In the genomic region with DNA sequence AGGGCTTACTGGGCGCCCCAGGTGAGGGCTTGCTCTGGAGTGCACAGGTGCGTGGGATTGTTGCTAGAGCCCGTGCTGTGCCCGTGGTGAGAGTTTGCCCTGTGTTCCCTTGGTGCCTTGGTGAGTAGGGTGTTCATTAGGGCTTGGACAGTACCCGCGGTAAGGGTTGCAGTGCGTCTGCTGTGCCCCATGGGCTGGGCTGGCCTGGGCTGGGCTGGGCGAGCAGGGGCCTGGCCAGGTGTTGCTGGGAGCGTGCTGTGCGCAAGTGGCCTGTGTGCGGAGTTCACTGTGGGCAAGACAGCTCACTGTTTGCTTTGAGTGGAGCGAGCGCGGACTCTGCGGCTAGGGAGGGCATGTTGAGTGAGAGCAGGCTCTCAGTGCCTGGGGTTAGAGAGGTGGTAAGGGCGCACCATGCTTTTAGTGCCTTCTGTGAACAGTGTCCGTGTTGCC, we compare ENCODE assay signal across 1 cellular context.
A peak's percentile ranks its signal among the peaks of the same experiment; 100 is the strongest.
TF ChIP-seq lines count a peak whose summit lies in the region.

No MANE protein-coding gene starts in this region.

TF ChIP-seq in K562, 482 proteins besides CTCF, POLR2A, EP300 and RAD21 (continued from another document and continues in another):
- TF ChIP-seq ZBTB34 (CRISPR knock-in tag; IDR thresholded peaks at IDR 0.05) = no peak
- no peak for TF ChIP-seq PML (IDR thresholded peaks at IDR 0.05; ENCODE audit: low read length)
- TF ChIP-seq TAL1 (IDR thresholded peaks at IDR 0.05) = no peak
- no peak for TF ChIP-seq CAMTA2 (CRISPR knock-in tag; conservative IDR thresholded peaks at IDR 0.05)
- TF ChIP-seq THRA (IDR thresholded peaks at IDR 0.05) = no peak
- TF ChIP-seq CCAR2 (IDR thresholded peaks at IDR 0.05; ENCODE audit: low read depth, low read length) = no peak
- no peak for TF ChIP-seq ATF7 (IDR thresholded peaks at IDR 0.05)
- peak; percentile 62 for TF ChIP-seq KDM5B (IDR thresholded peaks at IDR 0.05; ENCODE audit: insufficient replicate concordance, low read depth, low read length)
- TF ChIP-seq, protein P1, sequence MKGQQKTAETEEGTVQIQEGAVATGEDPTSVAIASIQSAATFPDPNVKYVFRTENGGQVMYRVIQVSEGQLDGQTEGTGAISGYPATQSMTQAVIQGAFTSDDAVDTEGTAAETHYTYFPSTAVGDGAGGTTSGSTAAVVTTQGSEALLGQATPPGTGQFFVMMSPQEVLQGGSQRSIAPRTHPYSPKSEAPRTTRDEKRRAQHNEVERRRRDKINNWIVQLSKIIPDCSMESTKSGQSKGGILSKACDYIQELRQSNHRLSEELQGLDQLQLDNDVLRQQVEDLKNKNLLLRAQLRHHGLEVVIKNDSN (CRISPR knock-in tag; IDR thresholded peaks at IDR 0.05) = no peak
- TF ChIP-seq, protein P2, sequence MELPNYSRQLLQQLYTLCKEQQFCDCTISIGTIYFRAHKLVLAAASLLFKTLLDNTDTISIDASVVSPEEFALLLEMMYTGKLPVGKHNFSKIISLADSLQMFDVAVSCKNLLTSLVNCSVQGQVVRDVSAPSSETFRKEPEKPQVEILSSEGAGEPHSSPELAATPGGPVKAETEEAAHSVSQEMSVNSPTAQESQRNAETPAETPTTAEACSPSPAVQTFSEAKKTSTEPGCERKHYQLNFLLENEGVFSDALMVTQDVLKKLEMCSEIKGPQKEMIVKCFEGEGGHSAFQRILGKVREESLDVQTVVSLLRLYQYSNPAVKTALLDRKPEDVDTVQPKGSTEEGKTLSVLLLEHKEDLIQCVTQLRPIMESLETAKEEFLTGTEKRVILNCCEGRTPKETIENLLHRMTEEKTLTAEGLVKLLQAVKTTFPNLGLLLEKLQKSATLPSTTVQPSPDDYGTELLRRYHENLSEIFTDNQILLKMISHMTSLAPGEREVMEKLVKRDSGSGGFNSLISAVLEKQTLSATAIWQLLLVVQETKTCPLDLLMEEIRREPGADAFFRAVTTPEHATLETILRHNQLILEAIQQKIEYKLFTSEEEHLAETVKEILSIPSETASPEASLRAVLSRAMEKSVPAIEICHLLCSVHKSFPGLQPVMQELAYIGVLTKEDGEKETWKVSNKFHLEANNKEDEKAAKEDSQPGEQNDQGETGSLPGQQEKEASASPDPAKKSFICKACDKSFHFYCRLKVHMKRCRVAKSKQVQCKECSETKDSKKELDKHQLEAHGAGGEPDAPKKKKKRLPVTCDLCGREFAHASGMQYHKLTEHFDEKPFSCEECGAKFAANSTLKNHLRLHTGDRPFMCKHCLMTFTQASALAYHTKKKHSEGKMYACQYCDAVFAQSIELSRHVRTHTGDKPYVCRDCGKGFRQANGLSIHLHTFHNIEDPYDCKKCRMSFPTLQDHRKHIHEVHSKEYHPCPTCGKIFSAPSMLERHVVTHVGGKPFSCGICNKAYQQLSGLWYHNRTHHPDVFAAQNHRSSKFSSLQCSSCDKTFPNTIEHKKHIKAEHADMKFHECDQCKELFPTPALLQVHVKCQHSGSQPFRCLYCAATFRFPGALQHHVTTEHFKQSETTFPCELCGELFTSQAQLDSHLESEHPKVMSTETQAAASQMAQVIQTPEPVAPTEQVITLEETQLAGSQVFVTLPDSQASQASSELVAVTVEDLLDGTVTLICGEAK (IDR thresholded peaks at IDR 0.05) = no peak
- TF ChIP-seq, protein P2 (CRISPR knock-in tag; IDR thresholded peaks at IDR 0.05) = 0 out of 2 replicates have a peak, but pooled peaks have one; percentile 60
- TF ChIP-seq, protein P3, sequence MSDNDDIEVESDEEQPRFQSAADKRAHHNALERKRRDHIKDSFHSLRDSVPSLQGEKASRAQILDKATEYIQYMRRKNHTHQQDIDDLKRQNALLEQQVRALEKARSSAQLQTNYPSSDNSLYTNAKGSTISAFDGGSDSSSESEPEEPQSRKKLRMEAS (CRISPR knock-in tag; IDR thresholded peaks at IDR 0.05) = 0 out of 2 replicates have a peak, but pooled peaks have one; percentile 4
- TF ChIP-seq, protein P4, sequence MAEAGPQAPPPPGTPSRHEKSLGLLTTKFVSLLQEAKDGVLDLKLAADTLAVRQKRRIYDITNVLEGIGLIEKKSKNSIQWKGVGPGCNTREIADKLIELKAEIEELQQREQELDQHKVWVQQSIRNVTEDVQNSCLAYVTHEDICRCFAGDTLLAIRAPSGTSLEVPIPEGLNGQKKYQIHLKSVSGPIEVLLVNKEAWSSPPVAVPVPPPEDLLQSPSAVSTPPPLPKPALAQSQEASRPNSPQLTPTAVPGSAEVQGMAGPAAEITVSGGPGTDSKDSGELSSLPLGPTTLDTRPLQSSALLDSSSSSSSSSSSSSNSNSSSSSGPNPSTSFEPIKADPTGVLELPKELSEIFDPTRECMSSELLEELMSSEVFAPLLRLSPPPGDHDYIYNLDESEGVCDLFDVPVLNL (CRISPR knock-in tag; IDR thresholded peaks at IDR 0.05; ENCODE audit: low read depth) = no peak
- TF ChIP-seq FOXJ3 (CRISPR knock-in tag; IDR thresholded peaks at IDR 0.05) = no peak
- TF ChIP-seq, protein P5, sequence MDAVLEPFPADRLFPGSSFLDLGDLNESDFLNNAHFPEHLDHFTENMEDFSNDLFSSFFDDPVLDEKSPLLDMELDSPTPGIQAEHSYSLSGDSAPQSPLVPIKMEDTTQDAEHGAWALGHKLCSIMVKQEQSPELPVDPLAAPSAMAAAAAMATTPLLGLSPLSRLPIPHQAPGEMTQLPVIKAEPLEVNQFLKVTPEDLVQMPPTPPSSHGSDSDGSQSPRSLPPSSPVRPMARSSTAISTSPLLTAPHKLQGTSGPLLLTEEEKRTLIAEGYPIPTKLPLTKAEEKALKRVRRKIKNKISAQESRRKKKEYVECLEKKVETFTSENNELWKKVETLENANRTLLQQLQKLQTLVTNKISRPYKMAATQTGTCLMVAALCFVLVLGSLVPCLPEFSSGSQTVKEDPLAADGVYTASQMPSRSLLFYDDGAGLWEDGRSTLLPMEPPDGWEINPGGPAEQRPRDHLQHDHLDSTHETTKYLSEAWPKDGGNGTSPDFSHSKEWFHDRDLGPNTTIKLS (IDR thresholded peaks at IDR 0.05; ENCODE audit: borderline replicate concordance, low read depth) = no peak
- TF ChIP-seq, protein P6, sequence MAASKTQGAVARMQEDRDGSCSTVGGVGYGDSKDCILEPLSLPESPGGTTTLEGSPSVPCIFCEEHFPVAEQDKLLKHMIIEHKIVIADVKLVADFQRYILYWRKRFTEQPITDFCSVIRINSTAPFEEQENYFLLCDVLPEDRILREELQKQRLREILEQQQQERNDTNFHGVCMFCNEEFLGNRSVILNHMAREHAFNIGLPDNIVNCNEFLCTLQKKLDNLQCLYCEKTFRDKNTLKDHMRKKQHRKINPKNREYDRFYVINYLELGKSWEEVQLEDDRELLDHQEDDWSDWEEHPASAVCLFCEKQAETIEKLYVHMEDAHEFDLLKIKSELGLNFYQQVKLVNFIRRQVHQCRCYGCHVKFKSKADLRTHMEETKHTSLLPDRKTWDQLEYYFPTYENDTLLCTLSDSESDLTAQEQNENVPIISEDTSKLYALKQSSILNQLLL (CRISPR knock-in tag; IDR thresholded peaks at IDR 0.05; ENCODE audit: borderline replicate concordance) = no peak
- no peak for TF ChIP-seq MYBL2 (IDR thresholded peaks at IDR 0.05; ENCODE audit: low read depth)
- no peak for TF ChIP-seq MYBL2 (CRISPR knock-in tag; IDR thresholded peaks at IDR 0.05; ENCODE audit: borderline replicate concordance)
- TF ChIP-seq ZNF436 (CRISPR knock-in tag; IDR thresholded peaks at IDR 0.05) = no peak
- TF ChIP-seq EWSR1 (IDR thresholded peaks at IDR 0.05; ENCODE audit: borderline replicate concordance, low read depth, partially characterized antibody) = no peak
- 0 out of 2 replicates have a peak, but pooled peaks have one; percentile 26 for TF ChIP-seq RBM14 (IDR thresholded peaks at IDR 0.05; ENCODE audit: borderline replicate concordance, insufficient read depth, low read depth, low read length)
- TF ChIP-seq ZNF75A (CRISPR knock-in tag; IDR thresholded peaks at IDR 0.05) = no peak
- no peak for TF ChIP-seq FIP1L1 (IDR thresholded peaks at IDR 0.05; ENCODE audit: low read depth, low read length, poor library complexity, severe bottlenecking)
- no peak for TF ChIP-seq EP400 (IDR thresholded peaks at IDR 0.05)
- no peak for TF ChIP-seq RNF2 (IDR thresholded peaks at IDR 0.05)
- no peak for TF ChIP-seq ELF2 (CRISPR knock-in tag; IDR thresholded peaks at IDR 0.05)
- no peak for TF ChIP-seq L3MBTL2 (IDR thresholded peaks at IDR 0.05)
- TF ChIP-seq ARHGAP35 (IDR thresholded peaks at IDR 0.05; ENCODE audit: partially characterized antibody) = no peak
- no peak for TF ChIP-seq KDM1A (IDR thresholded peaks at IDR 0.05)
- TF ChIP-seq, protein P7, sequence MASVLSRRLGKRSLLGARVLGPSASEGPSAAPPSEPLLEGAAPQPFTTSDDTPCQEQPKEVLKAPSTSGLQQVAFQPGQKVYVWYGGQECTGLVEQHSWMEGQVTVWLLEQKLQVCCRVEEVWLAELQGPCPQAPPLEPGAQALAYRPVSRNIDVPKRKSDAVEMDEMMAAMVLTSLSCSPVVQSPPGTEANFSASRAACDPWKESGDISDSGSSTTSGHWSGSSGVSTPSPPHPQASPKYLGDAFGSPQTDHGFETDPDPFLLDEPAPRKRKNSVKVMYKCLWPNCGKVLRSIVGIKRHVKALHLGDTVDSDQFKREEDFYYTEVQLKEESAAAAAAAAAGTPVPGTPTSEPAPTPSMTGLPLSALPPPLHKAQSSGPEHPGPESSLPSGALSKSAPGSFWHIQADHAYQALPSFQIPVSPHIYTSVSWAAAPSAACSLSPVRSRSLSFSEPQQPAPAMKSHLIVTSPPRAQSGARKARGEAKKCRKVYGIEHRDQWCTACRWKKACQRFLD (CRISPR knock-in tag; IDR thresholded peaks at IDR 0.05) = no peak
- TF ChIP-seq RBFOX2 (IDR thresholded peaks at IDR 0.05; ENCODE audit: low read depth, low read length) = peak; percentile 17; the same call in 1 of the 2 replicates
- TF ChIP-seq YY1 (IDR thresholded peaks at IDR 0.05; ENCODE audit: borderline replicate concordance in 1 of 3, control insufficient read depth in 1 of 3, extremely low read depth in 1 of 3, insufficient read depth in 3 of 3, insufficient read length in 1 of 3, insufficient replicate concordance in 2 of 3, low read depth in 1 of 3, low read length in 2 of 3) = peak in 1 of 3 experiments; percentile 37
- TF ChIP-seq NFXL1 (CRISPR knock-in tag; IDR thresholded peaks at IDR 0.05) = no peak
- TF ChIP-seq GTF2E2 (tag; IDR thresholded peaks at IDR 0.05) = no peak
- 0 out of 4 replicates have a peak, but pooled peaks of 1 of the 2 experiments have one; percentile 35 for TF ChIP-seq KDM4B (IDR thresholded peaks at IDR 0.05; ENCODE audit: borderline replicate concordance in 2 of 2, low read depth in 1 of 2)
- TF ChIP-seq ZNF384 (IDR thresholded peaks at IDR 0.05; ENCODE audit: low read depth, low read length) = no peak
- TF ChIP-seq POU5F1 (IDR thresholded peaks at IDR 0.05; ENCODE audit: borderline replicate concordance, low read depth, low read length, partially characterized antibody) = no peak
- no peak for TF ChIP-seq ARID2 (IDR thresholded peaks at IDR 0.05)
- TF ChIP-seq, protein P8, sequence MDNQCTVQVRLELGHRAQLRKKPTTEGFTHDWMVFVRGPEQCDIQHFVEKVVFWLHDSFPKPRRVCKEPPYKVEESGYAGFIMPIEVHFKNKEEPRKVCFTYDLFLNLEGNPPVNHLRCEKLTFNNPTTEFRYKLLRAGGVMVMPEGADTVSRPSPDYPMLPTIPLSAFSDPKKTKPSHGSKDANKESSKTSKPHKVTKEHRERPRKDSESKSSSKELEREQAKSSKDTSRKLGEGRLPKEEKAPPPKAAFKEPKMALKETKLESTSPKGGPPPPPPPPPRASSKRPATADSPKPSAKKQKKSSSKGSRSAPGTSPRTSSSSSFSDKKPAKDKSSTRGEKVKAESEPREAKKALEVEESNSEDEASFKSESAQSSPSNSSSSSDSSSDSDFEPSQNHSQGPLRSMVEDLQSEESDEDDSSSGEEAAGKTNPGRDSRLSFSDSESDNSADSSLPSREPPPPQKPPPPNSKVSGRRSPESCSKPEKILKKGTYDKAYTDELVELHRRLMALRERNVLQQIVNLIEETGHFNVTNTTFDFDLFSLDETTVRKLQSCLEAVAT (IDR thresholded peaks at IDR 0.05) = peak in 1 of 2 experiments; percentile 56; a peak in 3 of 4 replicates
- no peak for TF ChIP-seq ZNF77 (CRISPR knock-in tag; IDR thresholded peaks at IDR 0.05)
